ENCODE assay signal across 24 cellular contexts in genomic region chr3:111286749-111287148, GRCh38.
DNase-seq lines count a peak whose midpoint lies in the region; ATAC-seq, FAIRE-seq and TF ChIP-seq lines count a peak whose summit lies in the region.
"Had no signal": no experiment of that assay in that cellular context is flagged by ENCODE, and none has a peak within 500 bp of the region (broad histone marks: within the 10 kb centered on the region; RNA-seq: fewer than 3 reads in every experiment).

No MANE protein-coding gene starts in this region.

- H3K4me1 Mint-ChIP-seq in activated naive CD4-positive, alpha-beta T cell treated with anti-CD3 and anti-CD28 coated beads for 36 hours (ENCODE audit: low read depth), result peaks cover 19% of the 10 kb centered on the region
- H3K4me1 Mint-ChIP-seq: CD14-positive monocyte had no signal

- H3K4me1 ChIP-seq in HepG2 (ENCODE audit: insufficient read depth, low read length) (no peaks in the 10 kb centered on the region), right lobe of liver (no peaks in the 10 kb centered on the region), IMR-90 (ENCODE audit: control insufficient read depth, insufficient read depth, low read length) (no peaks in the 10 kb centered on the region), H1 (replicated peaks in 1 of 4; ENCODE audit: control insufficient read depth in 3 of 4, insufficient read depth in 4 of 4, low read length in 3 of 4) (no peaks in the 10 kb centered on the region)
- H3K4me1 ChIP-seq: BE2C had no signal

- H2AK9ac ChIP-seq in IMR-90 (replicated peaks; ENCODE audit: low read depth, low read length, poor library complexity), result no peak overlapping the region

- no peak overlapping the region for H3K56ac ChIP-seq in IMR-90 (ENCODE audit: extremely low read depth, insufficient read depth, low read length)
- H3K56ac ChIP-seq in H1 (replicated peaks; ENCODE audit: insufficient read length, low read depth, low read length), result no peak overlapping the region

- H3K79me2 ChIP-seq in HepG2 (ENCODE audit: insufficient read depth, low read length) (no peaks in the 10 kb centered on the region), H1 (ENCODE audit: control insufficient read depth in 1 of 2, insufficient read depth in 2 of 2, low read length in 2 of 2) (no peaks in the 10 kb centered on the region)

- H3K36me3 Mint-ChIP-seq in activated naive CD4-positive, alpha-beta T cell treated with anti-CD3 and anti-CD28 coated beads for 36 hours (ENCODE audit: low read depth), result no peaks in the 10 kb centered on the region
- H3K36me3 Mint-ChIP-seq: CD14-positive monocyte; CD4-positive, alpha-beta memory T cell; CD4-positive, CD25-positive, alpha-beta regulatory T cell; CD8-positive, alpha-beta memory T cell had no signal

- intact Hi-C loops in HepG2 (cut with micrococcal nuclease; ENCODE audit: unreplicated experiment), result no loop called here
- intact Hi-C loops in right lobe of liver (cut with DNase I), result no loop called here
- intact Hi-C loops in IMR-90 (cut with micrococcal nuclease), result no loop called here
- intact Hi-C loops in activated naive CD4-positive, alpha-beta T cell treated with anti-CD3 and anti-CD28 coated beads for 36 hours (cut with micrococcal nuclease), result no loop called here

- no peaks in the 10 kb centered on the region for H3K27me3 Mint-ChIP-seq in activated naive CD4-positive, alpha-beta T cell treated with anti-CD3 and anti-CD28 coated beads for 36 hours (ENCODE audit: low read depth)
- H3K27me3 Mint-ChIP-seq: CD4-positive, alpha-beta memory T cell; CD4-positive, CD25-positive, alpha-beta regulatory T cell; CD8-positive, alpha-beta memory T cell had no signal

- H2BK15ac ChIP-seq in IMR-90 (ENCODE audit: low read depth, low read length), result no peak overlapping the region
- H2BK15ac ChIP-seq in H1 (ENCODE audit: low read length), result no peak overlapping the region

- H3K23ac ChIP-seq in IMR-90 (ENCODE audit: low read depth, low read length) (no peak overlapping the region), H1 (ENCODE audit: insufficient read length) (no peak overlapping the region)

- no peak overlapping the region for H3K14ac ChIP-seq in IMR-90 (replicated peaks; ENCODE audit: low read depth, low read length)
- no peak overlapping the region for H3K14ac ChIP-seq in H1 (ENCODE audit: insufficient read length)

- H2BK20ac ChIP-seq in IMR-90 (ENCODE audit: low read depth, low read length) (no peak overlapping the region), H1 (ENCODE audit: low read length) (no peak overlapping the region)

- WGBS in HepG2 (ENCODE audit: low lambda C conversion rate), result 20% methylated on average over 2 of the region's 2 CpGs
- 63% methylated on average over 2 of the region's 2 CpGs for WGBS in right lobe of liver (ENCODE audit: insufficient coverage, low coverage, low lambda C conversion rate, missing lambda C conversion rate)
- WGBS in IMR-90 (ENCODE audit: extremely low coverage in 2 of 2, insufficient read length in 1 of 2), 2 experiments, result no CpG with 5 or more reads among the region's 2 CpGs
- 93% methylated on average over 2 of the region's 2 CpGs; no CpG with 5 or more reads in 1 of the 2 experiments for WGBS in H1 (ENCODE audit: extremely low coverage in 1 of 2, insufficient coverage in 1 of 2, insufficient read length in 1 of 2, insufficient replicate concordance in 2 of 2, low coverage in 1 of 2, low lambda C conversion rate in 2 of 2, missing lambda C conversion rate in 1 of 2), 2 experiments

- no peak overlapping the region for H3K4me3 Mint-ChIP-seq in activated naive CD4-positive, alpha-beta T cell treated with anti-CD3 and anti-CD28 coated beads for 36 hours
- H3K4me3 Mint-ChIP-seq: CD14-positive monocyte; CD4-positive, alpha-beta memory T cell; CD4-positive, CD25-positive, alpha-beta regulatory T cell; CD8-positive, alpha-beta memory T cell had no signal

- H4K5ac ChIP-seq in IMR-90 (ENCODE audit: low read depth, low read length), result no peak overlapping the region
- no peak overlapping the region for H4K5ac ChIP-seq in H1 (ENCODE audit: insufficient read length, low read depth, low read length)

- TF ChIP-seq POLR2A in HepG2 (IDR thresholded peaks at IDR 0.05; ENCODE audit: insufficient read depth in 1 of 2, low read depth in 2 of 2, low read length in 2 of 2) (no peak), right lobe of liver (IDR thresholded peaks at IDR 0.05) (no peak), IMR-90 (IDR thresholded peaks at IDR 0.05; ENCODE audit: low read depth, low read length) (no peak), H1 (IDR thresholded peaks at IDR 0.05; ENCODE audit: control extremely low read depth in 1 of 2, low read depth in 2 of 2, low read length in 2 of 2) (no peak)

- H2AFZ ChIP-seq in HepG2 (ENCODE audit: low read length) (no peak overlapping the region), IMR-90 (replicated peaks; ENCODE audit: low read length, poor library complexity) (no peak overlapping the region), H1 (ENCODE audit: low read length) (no peak overlapping the region)

- no peaks in the 10 kb centered on the region for H4K20me1 ChIP-seq in HepG2 (ENCODE audit: insufficient read depth, low read length)
- no peaks in the 10 kb centered on the region for H4K20me1 ChIP-seq in IMR-90 (ENCODE audit: insufficient read depth, low read length)
- H4K20me1 ChIP-seq in H1 (replicated peaks in 1 of 2; ENCODE audit: control insufficient read depth in 1 of 2, insufficient read depth in 2 of 2, low read length in 2 of 2), result no peaks in the 10 kb centered on the region
- H4K20me1 ChIP-seq: BLaER1 had no signal

- dilution Hi-C loops in IMR-90 (cut with HindIII; ENCODE audit: low sequenced_read_pairs, unreplicated experiment), result no loop called here

- no peak overlapping the region for H3K27ac ChIP-seq in HepG2 (ENCODE audit: extremely low read length, insufficient read depth, low read length)
- H3K27ac ChIP-seq in right lobe of liver, result no peak overlapping the region
- no peak overlapping the region for H3K27ac ChIP-seq in IMR-90 (ENCODE audit: insufficient read depth, low read length)
- no peak overlapping the region for H3K27ac ChIP-seq in H1 (ENCODE audit: low read depth, low read length)
- H3K27ac ChIP-seq: 22Rv1, BLaER1 had no signal

- CTCF ChIA-PET in HepG2 (lab: Yijun Ruan, JAX; ENCODE audit: low intra/inter-chr PET ratio, low total read pairs), result no interaction called here
- CTCF ChIA-PET in IMR-90 (lab: Yijun Ruan, JAX), result interaction anchor here (0.9 kb wide), 1 partner anchor 10 kb away, joined by 4 read pairs; no protein-coding TSS in a partner anchor
- CTCF ChIA-PET in H1 (lab: Charles Lee; ENCODE audit: partially characterized antibody), result interaction anchor here (1.6 kb wide), 1 partner anchor 31 kb away, joined by 3 read pairs; no protein-coding TSS in a partner anchor
- CTCF ChIA-PET in activated naive CD4-positive, alpha-beta T cell treated with anti-CD3 and anti-CD28 coated beads for 36 hours (lab: Charles Lee), result no interaction called here

- in situ Hi-C loops in HepG2 (cut with HindIII; ENCODE audit: extremely low pct_ligation_motif_present, low pct_unique_long_range_greater_than_20kb) (no loop called here), IMR-90 (cut with MboI; ENCODE audit: low sequenced_read_pairs) (no loop called here)

- H3K36me3 ChIP-seq in HepG2 (replicated peaks in 1 of 2; ENCODE audit: control insufficient read depth in 1 of 2, insufficient read depth in 2 of 2, low read length in 2 of 2), result no peaks in the 10 kb centered on the region
- no peaks in the 10 kb centered on the region for H3K36me3 ChIP-seq in right lobe of liver
- no peaks in the 10 kb centered on the region for H3K36me3 ChIP-seq in IMR-90 (ENCODE audit: control insufficient read depth, insufficient read depth, low read length)
- no peaks in the 10 kb centered on the region for H3K36me3 ChIP-seq in H1 (ENCODE audit: control insufficient read depth in 2 of 4, insufficient read depth in 4 of 4, low read length in 3 of 4)
- H3K36me3 ChIP-seq in H7 (replicated peaks; ENCODE audit: control insufficient read depth, insufficient read depth, low read length), result no peaks in the 10 kb centered on the region
- H3K36me3 ChIP-seq: BE2C, BLaER1 had no signal

- TF ChIP-seq CTCF in HepG2 (CRISPR knock-in tag; IDR thresholded peaks at IDR 0.05) (no peak), right lobe of liver (IDR thresholded peaks at IDR 0.05) (no peak), IMR-90 (conservative IDR thresholded peaks at IDR 0.05; ENCODE audit: low read depth, low read length) (no peak), H1 (IDR thresholded peaks at IDR 0.05; ENCODE audit: control extremely low read depth in 1 of 3, insufficient read depth in 1 of 3, low read depth in 1 of 3, low read length in 3 of 3) (no peak)

- H2AK5ac ChIP-seq in IMR-90 (ENCODE audit: low read depth, low read length), result no peak overlapping the region
- H2AK5ac ChIP-seq in H1 (ENCODE audit: low read depth, low read length), result no peak overlapping the region

- H3K9ac ChIP-seq in HepG2 (ENCODE audit: insufficient read depth, low read depth, low read length) (no peak overlapping the region), IMR-90 (ENCODE audit: low read depth, low read length) (no peak overlapping the region), H1 (replicated peaks in 1 of 4; ENCODE audit: extremely low read depth in 1 of 4, low read depth in 3 of 4, low read length in 3 of 4) (no peak overlapping the region)
- H3K9ac ChIP-seq: BLaER1 had no signal

- no peak for TF ChIP-seq EP300 in HepG2 (IDR thresholded peaks at IDR 0.05; ENCODE audit: low read depth in 2 of 2, low read length in 2 of 2)
- no peak for TF ChIP-seq EP300 in HepG2 (CRISPR knock-in tag; IDR thresholded peaks at IDR 0.05; ENCODE audit: borderline replicate concordance)
- no peak for TF ChIP-seq EP300 in H1 (IDR thresholded peaks at IDR 0.05; ENCODE audit: borderline replicate concordance in 1 of 2, low read depth in 2 of 2, low read length in 2 of 2)

- no peak overlapping the region for H2BK12ac ChIP-seq in H1 (ENCODE audit: low read depth, low read length)

- H2BK120ac ChIP-seq in IMR-90 (ENCODE audit: low read depth, low read length), result no peak overlapping the region
- no peak overlapping the region for H2BK120ac ChIP-seq in H1 (replicated peaks; ENCODE audit: low read depth, low read length)

- no peak overlapping the region for H3K27ac Mint-ChIP-seq in activated naive CD4-positive, alpha-beta T cell treated with anti-CD3 and anti-CD28 coated beads for 36 hours
- H3K27ac Mint-ChIP-seq: CD14-positive monocyte; CD4-positive, alpha-beta memory T cell; CD4-positive, CD25-positive, alpha-beta regulatory T cell; CD8-positive, alpha-beta memory T cell had no signal

- H3K9me3 Mint-ChIP-seq in activated naive CD4-positive, alpha-beta T cell treated with anti-CD3 and anti-CD28 coated beads for 36 hours, result no peaks in the 10 kb centered on the region
- H3K9me3 Mint-ChIP-seq: CD4-positive, alpha-beta memory T cell; CD8-positive, alpha-beta memory T cell had no signal

- H3K9me3 ChIP-seq in HepG2 (ENCODE audit: low read length) (no peaks in the 10 kb centered on the region), right lobe of liver (no peaks in the 10 kb centered on the region), IMR-90 (ENCODE audit: control insufficient read depth, insufficient read depth, low read length) (no peaks in the 10 kb centered on the region), H1 (ENCODE audit: insufficient read depth in 2 of 2, low read depth in 1 of 2, low read length in 1 of 2) (no peaks in the 10 kb centered on the region)
- H3K9me3 ChIP-seq: BE2C, BLaER1 had no signal

- H3K4me2 ChIP-seq in HepG2 (ENCODE audit: low read depth, low read length), result no peak overlapping the region
- H3K4me2 ChIP-seq in IMR-90 (ENCODE audit: low read depth, low read length), result no peak overlapping the region
- H3K4me2 ChIP-seq in H1 (ENCODE audit: insufficient read depth in 1 of 2, low read depth in 2 of 2, low read length in 2 of 2), result no peak overlapping the region
- H3K4me2 ChIP-seq: BLaER1 had no signal

- no peaks in the 10 kb centered on the region for H3K23me2 ChIP-seq in H1 (ENCODE audit: low read depth, low read length)

- H4K91ac ChIP-seq in IMR-90 (ENCODE audit: insufficient read depth, low read depth, low read length) (no peak overlapping the region), H1 (replicated peaks; ENCODE audit: insufficient read length, low read length) (no peak overlapping the region)

- no peak overlapping the region for H3K4ac ChIP-seq in IMR-90 (ENCODE audit: low read depth, low read length)
- H3K4ac ChIP-seq in H1 (replicated peaks; ENCODE audit: insufficient read length, low read depth, low read length), result no peak overlapping the region

- TF ChIP-seq RAD21 in HepG2 (CRISPR knock-in tag; IDR thresholded peaks at IDR 0.05), result no peak
- no peak for TF ChIP-seq RAD21 in IMR-90 (IDR thresholded peaks at IDR 0.05; ENCODE audit: low read length)
- TF ChIP-seq RAD21 in H1 (IDR thresholded peaks at IDR 0.05 in 1 of 2, conservative IDR thresholded peaks at IDR 0.05 in 1 of 2; ENCODE audit: low read depth in 2 of 2, low read length in 2 of 2), result no peak

- no peak for FAIRE-seq in HepG2 (lab: Jason Lieb, UNC)
- no peak for FAIRE-seq in H1 (lab: Jason Lieb, UNC)
- FAIRE-seq: G401.6, GM12891, GM19239 had no signal

- H3K79me1 ChIP-seq in IMR-90 (ENCODE audit: low read depth in 1 of 2, low read length in 2 of 2), result no peaks in the 10 kb centered on the region
- H3K79me1 ChIP-seq in H1 (ENCODE audit: low read depth, low read length), result no peaks in the 10 kb centered on the region

- no peaks in the 10 kb centered on the region for H3K9me1 ChIP-seq in IMR-90 (ENCODE audit: insufficient read depth, low read length)

- POLR2A ChIA-PET in HepG2 (lab: Yijun Ruan, JAX) (no interaction called here), IMR-90 (lab: Charles Lee; ENCODE audit: unreplicated experiment) (no interaction called here), H1 (lab: Charles Lee; ENCODE audit: partially characterized antibody) (no interaction called here)

- BruUV-seq in HepG2 (replicated peaks; lab: Mats Ljungman, UMichigan), result no TSS peak
- no TSS peak for BruUV-seq in IMR-90 (replicated peaks; lab: Mats Ljungman, UMichigan)

- no peak overlapping the region for H3K4me3 ChIP-seq in HepG2 (replicated peaks in 1 of 3; ENCODE audit: insufficient read depth in 1 of 3, low read depth in 2 of 3, low read length in 3 of 3)
- H3K4me3 ChIP-seq in right lobe of liver, result no peak overlapping the region
- no peak overlapping the region for H3K4me3 ChIP-seq in IMR-90 (ENCODE audit: insufficient read depth, low read depth, low read length)
- no peak overlapping the region for H3K4me3 ChIP-seq in H1 (ENCODE audit: extremely low read depth in 1 of 4, insufficient read depth in 2 of 4, low read depth in 3 of 4, low read length in 4 of 4)
- H3K4me3 ChIP-seq in H7 (ENCODE audit: insufficient read depth, low read depth, low read length), result no peak overlapping the region
- H3K4me3 ChIP-seq: BLaER1 had no signal

- H2BK5ac ChIP-seq in IMR-90 (ENCODE audit: low read depth, low read length, poor library complexity, severe bottlenecking) (no peak overlapping the region), H1 (ENCODE audit: low read depth, low read length) (no peak overlapping the region)

- DNase-seq in HepG2 (ENCODE audit: low spot score) (no peak), right lobe of liver (no peak), IMR-90 (no peak), H1 (ENCODE audit: low read depth in 1 of 2, low spot score in 2 of 2) (no peak), H7 (no peak)
- DNase-seq in activated naive CD4-positive, alpha-beta T cell treated with anti-CD3 and anti-CD28 coated beads for 36 hours, result no peak
- DNase-seq: ACHN; BE2C; C1 segment of cervical spinal cord; CD4-positive, alpha-beta memory T cell; CD4-positive, CD25-positive, alpha-beta regulatory T cell; CD8-positive, alpha-beta memory T cell; COR-L47; DMS 273 treated with DMSO at 0.1 percent for 48 hours; DMS153; DMS53; DMS79; GF-D8 had no signal

- ATAC-seq in HepG2, result no peak
- no peak for ATAC-seq in right lobe of liver
- no peak for ATAC-seq in IMR-90 (ENCODE audit: low read depth)

- H3K27me3 ChIP-seq in HepG2 (ENCODE audit: control insufficient read depth in 1 of 2, insufficient read depth in 2 of 2, low read length in 2 of 2) (no peaks in the 10 kb centered on the region), right lobe of liver (no peaks in the 10 kb centered on the region), IMR-90 (ENCODE audit: control insufficient read depth, insufficient read depth, low read length) (peaks cover 5% of the 10 kb centered on the region), H1 (replicated peaks in 1 of 4; ENCODE audit: control insufficient read depth in 3 of 4, extremely low read depth in 1 of 4, insufficient read depth in 3 of 4, low read length in 3 of 4) (no peaks in the 10 kb centered on the region), H7 (ENCODE audit: control insufficient read depth, insufficient read depth, low read length) (no peaks in the 10 kb centered on the region)
- H3K27me3 ChIP-seq: BE2C, BLaER1 had no signal

- no peak overlapping the region for H3K18ac ChIP-seq in IMR-90 (ENCODE audit: low read depth, low read length)
- H3K18ac ChIP-seq in H1 (ENCODE audit: extremely low read depth, low read length), result no peak overlapping the region

- H4K8ac ChIP-seq in IMR-90 (ENCODE audit: low read depth in 2 of 2, low read length in 2 of 2), result no peak overlapping the region
- H4K8ac ChIP-seq in H1 (ENCODE audit: extremely low read depth, insufficient read depth, low read length), result no peak overlapping the region

Comparison
In these comparisons a context has a peak if more than half of its experiments do, and no peak if none do; other contexts are left out.
1. CTCF ChIA-PET loops: an anchor here in IMR-90 (0.9 kb wide) and H1 (1.6 kb wide); none called in HepG2 and activated naive CD4-positive, alpha-beta T cell treated with anti-CD3 and anti-CD28 coated beads for 36 hours.
2. Of the 41 proteins assayed by ChIP-seq in both HepG2 and H1: peak only in HepG2: none; only in H1: none; in both: MAFK; in neither: 40.